ENCODE assay signal across 9 cellular contexts in the genomic region with DNA sequence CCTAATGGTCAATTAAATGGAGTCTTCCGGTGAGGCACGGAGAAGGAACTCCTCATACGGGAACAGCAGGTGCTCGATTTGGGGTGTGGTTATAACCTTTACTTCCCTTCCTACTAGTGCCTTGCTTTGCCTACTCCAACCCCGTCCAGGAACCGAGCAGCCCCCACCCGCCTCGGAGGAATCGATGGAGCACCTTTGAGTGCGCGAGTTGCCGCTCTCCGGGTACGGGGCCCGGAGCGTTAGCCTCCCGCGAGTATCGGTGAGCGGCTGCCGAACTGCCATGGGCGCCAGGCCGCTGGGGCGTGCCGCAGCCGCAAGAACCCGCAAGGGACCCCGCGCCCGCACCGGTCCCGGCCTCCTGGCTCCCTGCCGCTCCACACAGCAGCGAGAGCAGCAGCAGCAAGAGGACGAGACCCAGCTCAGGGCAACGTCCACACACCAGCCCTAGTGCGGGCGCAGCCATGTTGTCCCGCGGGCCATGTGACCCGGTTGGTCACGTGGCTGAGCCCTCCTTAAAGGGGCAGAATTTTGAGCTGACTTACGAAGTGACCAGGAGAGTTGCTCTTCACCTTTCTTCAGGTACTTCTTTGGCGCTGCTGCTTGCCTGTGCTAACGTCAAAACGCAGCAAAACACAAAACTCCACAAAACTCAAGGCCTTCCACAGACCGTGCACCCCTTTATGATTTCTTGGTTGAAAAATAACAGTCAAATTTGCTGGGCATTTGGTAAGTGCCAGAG. TPM values are rescaled to one million over a fixed set of nuclear protein-coding genes. Genes with fewer than 3 reads are reported as not detected.
DNase-seq lines count a peak whose midpoint lies in the region; ATAC-seq, FAIRE-seq and TF ChIP-seq lines count a peak whose summit lies in the region.
"Had no signal": no experiment of that assay in that cellular context is flagged by ENCODE, and none has a peak within 500 bp of the region (broad histone marks: within the 10 kb centered on the region; RNA-seq: fewer than 3 reads in every experiment).

Gene SUMF1 (minus strand): TSS at position 487 of the 739 bp plus-strand sequence. CDS start 24 bp downstream, at position 463.

- peaks cover 0 to 1% of the 10 kb centered on the region in 2 experiments; a peak in 3 of 5 replicates for H3K27me3 ChIP-seq in HepG2 (ENCODE audit: control insufficient read depth in 1 of 2, insufficient read depth in 2 of 2, low read length in 2 of 2)

- peak; percentile 91 to 97 for TF ChIP-seq POLR2A in HepG2 (IDR thresholded peaks at IDR 0.05; ENCODE audit: insufficient read depth in 1 of 2, low read depth in 2 of 2, low read length in 2 of 2)

- in situ Hi-C loops in HepG2 (cut with HindIII; ENCODE audit: extremely low pct_ligation_motif_present, low pct_unique_long_range_greater_than_20kb), result no loop called here

- H3K4me3 ChIP-seq in AG10803 (ENCODE audit: low read length) (peak within 1 kb of the TSS; percentile 90), HepG2 (replicated peaks in 1 of 3; ENCODE audit: insufficient read depth in 1 of 3, low read depth in 2 of 3, low read length in 3 of 3) (peak within 1 kb of the TSS; percentile 73 to 85 (median 76))

- no peaks in the 10 kb centered on the region for H3K36me3 ChIP-seq in HepG2 (replicated peaks in 1 of 2; ENCODE audit: control insufficient read depth in 1 of 2, insufficient read depth in 2 of 2, low read length in 2 of 2)

- H3K9me3 ChIP-seq in HepG2 (ENCODE audit: low read length), result no peaks in the 10 kb centered on the region

- TF ChIP-seq CTCF in AG10803 (conservative IDR thresholded peaks at IDR 0.05; ENCODE audit: low read length) (no peak), HepG2 (CRISPR knock-in tag; IDR thresholded peaks at IDR 0.05) (no peak)

- TF ChIP-seq RAD21 in HepG2 (CRISPR knock-in tag; IDR thresholded peaks at IDR 0.05), result peak; percentile 68

- 3% methylated on average over 20 of the region's 47 CpGs for WGBS in HepG2 (ENCODE audit: low lambda C conversion rate)

- peak; percentile 47 for FAIRE-seq in HepG2 (lab: Jason Lieb, UNC)
- FAIRE-seq: colon had no signal

- CTCF ChIA-PET in HepG2 (lab: Yijun Ruan, JAX; ENCODE audit: low intra/inter-chr PET ratio, low total read pairs), result no interaction called here

- peak; percentile 99 for ATAC-seq in GM18873 (IDR thresholded peaks at IDR 0.05; ENCODE audit: low FRiP score, unreplicated experiment)
- peak; percentile 97 for ATAC-seq in HG03135 (IDR thresholded peaks at IDR 0.05; ENCODE audit: unreplicated experiment)
- ATAC-seq in HepG2, result peak; percentile 98

- intact Hi-C loops in HepG2 (cut with micrococcal nuclease; ENCODE audit: unreplicated experiment), result loop anchor here (1.0 to 2.0 kb wide), 2 partner anchors 26 to 104 kb away; partner anchors contain the start of gene ITPR1

- peaks cover 19% of the 10 kb centered on the region for H3K4me1 ChIP-seq in HepG2 (ENCODE audit: insufficient read depth, low read length)

- peak within 1 kb of the TSS; percentile 89 for H3K9ac ChIP-seq in HepG2 (ENCODE audit: insufficient read depth, low read depth, low read length)

- BruUV-seq in HepG2 (replicated peaks; lab: Mats Ljungman, UMichigan), result TSS peak; percentile 68

- peak within 1 kb of the TSS; percentile 91 for H2AFZ ChIP-seq in HepG2 (ENCODE audit: low read length)

- H3K4me2 ChIP-seq in HepG2 (ENCODE audit: low read depth, low read length), result peak within 1 kb of the TSS; percentile 86

- POLR2A ChIA-PET in HepG2 (lab: Yijun Ruan, JAX), result interaction anchor here (0.6 to 1.6 kb wide), 13 partner anchors 9 to 560 kb away, joined by 3 to 49 read pairs (median 4); partner anchors contain the start of gene ITPR1

- H3K79me2 ChIP-seq in HepG2 (ENCODE audit: insufficient read depth, low read length), result peaks cover 11% of the 10 kb centered on the region

- H3K27ac ChIP-seq in HepG2 (ENCODE audit: extremely low read length, insufficient read depth, low read length), result peak within 1 kb of the TSS; percentile 88

- DNase-seq in AG10803 (ENCODE audit: low read depth), result peak; percentile 64
- DNase-seq in NCI-H510A (lab: John Stamatoyannopoulos, UW), result peak; percentile 47
- peak; percentile 57 to 62 for DNase-seq in activated CD4-positive, alpha-beta T cell treated with anti-CD3 and anti-CD28 coated beads, Interleukin-2, amount 50 U/mL, for 4 hours
- DNase-seq in dermis blood vessel endothelial cell, result peak; percentile 85
- peak; percentile 75 for DNase-seq in HepG2 (ENCODE audit: low spot score)
- peak; percentile 53 for DNase-seq in stimulated activated CD4-positive, alpha-beta T cell treated with anti-CD3 and anti-CD28 coated beads, Interleukin-2, amount 100 ng/mL, for 4 hours (ENCODE audit: low read depth)

- H4K20me1 ChIP-seq in HepG2 (ENCODE audit: insufficient read depth, low read length), result no peaks in the 10 kb centered on the region

- TF ChIP-seq EP300 in HepG2 (IDR thresholded peaks at IDR 0.05; ENCODE audit: low read depth in 2 of 2, low read length in 2 of 2) (no peak), HepG2 (CRISPR knock-in tag; IDR thresholded peaks at IDR 0.05; ENCODE audit: borderline replicate concordance) (no peak)

TF ChIP-seq in HepG2, 621 proteins besides CTCF, POLR2A, EP300 and RAD21 (continues in another document):
- no peak for TF ChIP-seq ATAD3A (CRISPR knock-in tag; IDR thresholded peaks at IDR 0.05)
- TF ChIP-seq FOXC1 (CRISPR knock-in tag; IDR thresholded peaks at IDR 0.05; ENCODE audit: borderline replicate concordance), result peak; percentile 89
- TF ChIP-seq ZNF713 (CRISPR knock-in tag; IDR thresholded peaks at IDR 0.05), result no peak
- no peak for TF ChIP-seq ZNF432 (CRISPR knock-in tag; IDR thresholded peaks at IDR 0.05; ENCODE audit: borderline replicate concordance)
- peak; percentile 98 for TF ChIP-seq HDAC2 (CRISPR knock-in tag; IDR thresholded peaks at IDR 0.05)
- TF ChIP-seq ZNF235 (CRISPR knock-in tag; IDR thresholded peaks at IDR 0.05; ENCODE audit: borderline replicate concordance), result peak; percentile 46; the same call in 1 of the 2 replicates
- TF ChIP-seq, protein P1, sequence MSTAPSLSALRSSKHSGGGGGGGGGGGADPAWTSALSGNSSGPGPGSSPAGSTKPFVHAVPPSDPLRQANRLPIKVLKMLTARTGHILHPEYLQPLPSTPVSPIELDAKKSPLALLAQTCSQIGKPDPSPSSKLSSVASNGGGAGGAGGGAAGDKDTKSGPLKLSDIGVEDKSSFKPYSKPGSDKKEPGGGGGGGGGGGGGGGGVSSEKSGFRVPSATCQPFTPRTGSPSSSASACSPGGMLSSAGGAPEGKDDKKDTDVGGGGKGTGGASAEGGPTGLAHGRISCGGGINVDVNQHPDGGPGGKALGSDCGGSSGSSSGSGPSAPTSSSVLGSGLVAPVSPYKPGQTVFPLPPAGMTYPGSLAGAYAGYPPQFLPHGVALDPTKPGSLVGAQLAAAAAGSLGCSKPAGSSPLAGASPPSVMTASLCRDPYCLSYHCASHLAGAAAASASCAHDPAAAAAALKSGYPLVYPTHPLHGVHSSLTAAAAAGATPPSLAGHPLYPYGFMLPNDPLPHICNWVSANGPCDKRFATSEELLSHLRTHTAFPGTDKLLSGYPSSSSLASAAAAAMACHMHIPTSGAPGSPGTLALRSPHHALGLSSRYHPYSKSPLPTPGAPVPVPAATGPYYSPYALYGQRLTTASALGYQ (CRISPR knock-in tag; IDR thresholded peaks at IDR 0.05), result 0 out of 2 replicates have a peak, but pooled peaks have one; percentile 39
- TF ChIP-seq ZFP41 (CRISPR knock-in tag; IDR thresholded peaks at IDR 0.05; ENCODE audit: borderline replicate concordance), result no peak; the same call in 1 of the 2 replicates
- TF ChIP-seq ZNF251 (CRISPR knock-in tag; IDR thresholded peaks at IDR 0.05), result 0 out of 2 replicates have a peak, but pooled peaks have one; percentile 66
- TF ChIP-seq HNF1B (CRISPR knock-in tag; IDR thresholded peaks at IDR 0.05), result peak; percentile 51; the same call in 1 of the 2 replicates
- peak; percentile 45; the same call in 1 of the 2 replicates for TF ChIP-seq ZNF501 (CRISPR knock-in tag; IDR thresholded peaks at IDR 0.05)

RNA-seq across cellular contexts. Expression of gene SUMF1, which starts in this region (rescaled TPM):
- 97.2 and 102 TPM in 2 replicates for total RNA-seq in dermis blood vessel endothelial cell
- total RNA-seq in HepG2 (2016; rRNA removed; fragmentation: Illumina TruSeq; extraction: Trizol), result 14.1 and 28.9 TPM in 2 replicates
- 9.1 and 10.4 TPM in 2 replicates for total RNA-seq in HepG2 (2016; cell fraction: cytosol; rRNA removed; fragmentation: Illumina TruSeq; extraction: Trizol; ENCODE audit: low read depth)
- total RNA-seq in HepG2 (2016; cell fraction: insoluble cytoplasmic fraction; rRNA removed; fragmentation: Illumina TruSeq; extraction: Trizol), result 15.7 and 30.9 TPM in 2 replicates
- 10.4 and 11.0 TPM in 2 replicates for total RNA-seq in HepG2 (2016; cell fraction: membrane; rRNA removed; fragmentation: Illumina TruSeq; extraction: Trizol)
- 35.9 and 39.6 TPM in 2 replicates for total RNA-seq in HepG2 (2016; cell fraction: nucleus; rRNA removed; fragmentation: Illumina TruSeq; extraction: Trizol)
- 18.5 and 19.4 TPM in 2 replicates for polyA plus RNA-seq in HepG2 (2011; rRNA removed)
- polyA plus RNA-seq in HepG2 (2011; cell fraction: cytosol; rRNA removed), result 25.4 and 26.1 TPM in 2 replicates
- polyA plus RNA-seq in HepG2 (2011; cell fraction: nucleus; rRNA removed), result 23.9 and 25.8 TPM in 2 replicates
- polyA plus RNA-seq in HepG2 (2012), result 13.5 and 16.1 TPM in 2 replicates
- 2.1 and 2.6 TPM in 2 replicates for polyA plus RNA-seq in HepG2 (2016; cell fraction: cytosol; fragmentation: Illumina TruSeq; extraction: Trizol; ENCODE audit: low read depth)
- polyA plus RNA-seq in HepG2 (2016; cell fraction: insoluble cytoplasmic fraction; fragmentation: Illumina TruSeq; extraction: Trizol; ENCODE audit: low read depth), result 11.5 and 12.3 TPM in 2 replicates
- 4.8 and 5.8 TPM in 2 replicates for polyA plus RNA-seq in HepG2 (2016; cell fraction: membrane; fragmentation: Illumina TruSeq; extraction: Trizol; ENCODE audit: low read depth)
- polyA plus RNA-seq in HepG2 (2016; cell fraction: nucleus; fragmentation: Illumina TruSeq; extraction: Trizol; ENCODE audit: insufficient read depth, low read depth), result 26.9 and 28.6 TPM in 2 replicates
- polyA minus RNA-seq in HepG2 (2011; rRNA and poly(A)+ RNA removed; ENCODE audit: low replicate concordance), result 41.6 and 45.0 TPM in 2 replicates
- 10.6 and 13.7 TPM in 2 replicates for polyA minus RNA-seq in HepG2 (2011; cell fraction: cytosol; rRNA and poly(A)+ RNA removed)
- 63.1 and 66.0 TPM in 2 replicates for polyA minus RNA-seq in HepG2 (2011; cell fraction: nucleus; rRNA and poly(A)+ RNA removed)

Comparison
In these comparisons a context has a peak if more than half of its experiments do, and no peak if none do; other contexts are left out.
1. Peak in every context shown above with its lines: DNase-seq, ATAC-seq, H3K4me3 ChIP-seq and H3K27ac ChIP-seq.